24 cellular contexts compared by ENCODE assay signal in the genomic region with DNA sequence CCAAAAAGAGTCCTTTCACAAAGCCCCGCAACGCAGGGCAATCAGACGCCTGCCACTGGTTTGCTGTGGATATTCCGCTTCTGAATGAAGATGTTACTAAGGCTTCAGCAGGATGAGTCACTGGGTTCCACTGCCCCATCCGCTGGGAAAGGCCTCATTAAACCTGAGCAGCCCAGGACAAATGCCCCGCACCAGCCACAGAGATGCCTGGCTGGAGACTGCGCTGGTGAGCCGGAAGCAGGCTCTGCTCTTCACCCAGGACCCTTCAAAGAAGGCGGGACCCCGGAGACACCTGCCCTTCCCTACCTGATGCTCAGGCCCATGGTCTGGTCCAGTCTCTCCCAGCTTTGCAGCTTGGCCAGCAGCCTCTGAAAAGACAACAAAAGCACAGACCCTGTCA. TPM values are rescaled to one million over a fixed set of nuclear protein-coding genes. Genes with fewer than 3 reads are reported as not detected.
DNase-seq lines count a peak whose midpoint lies in the region; ATAC-seq and TF ChIP-seq lines count a peak whose summit lies in the region.
"Had no signal": no experiment of that assay in that cellular context is flagged by ENCODE, and none has a peak within 500 bp of the region (broad histone marks: within the 10 kb centered on the region; RNA-seq: fewer than 3 reads in every experiment).

No MANE protein-coding gene starts in this region.

- POLR2A ChIA-PET in PC-3 (lab: Charles Lee; ENCODE audit: unreplicated experiment): no interaction called here

- no peaks in the 10 kb centered on the region for H3K9me2 ChIP-seq in PC-3 (replicated peaks; ENCODE audit: low read length)

- H3K27me3 Mint-ChIP-seq in chondrocyte (ENCODE audit: low read depth): no peaks in the 10 kb centered on the region
- H3K27me3 Mint-ChIP-seq: B cell had no signal

- H3K36me3 ChIP-seq in PC-3 (ENCODE audit: low read depth, low read length) (peaks cover 37% of the 10 kb centered on the region), spleen (peaks cover 0 to 97% (median 78%) of the 10 kb centered on the region in 6 donors)

- H3K4me3 ChIP-seq in PC-3 (ENCODE audit: low read length) (no peak overlapping the region), spleen (no peak overlapping the region)
- H3K4me3 ChIP-seq: K562, SK-N-MC had no signal

- H4K20me1 ChIP-seq in PC-3 (ENCODE audit: low read length): no peaks in the 10 kb centered on the region

- CTCF ChIA-PET in PC-3 (lab: Charles Lee): no interaction called here

- H3K79me2 ChIP-seq in PC-3 (ENCODE audit: low read length): no peaks in the 10 kb centered on the region

- H3K9me3 ChIP-seq in PC-3 (ENCODE audit: low read length) (no peaks in the 10 kb centered on the region), spleen (no peaks in the 10 kb centered on the region)
- H3K9me3 ChIP-seq: Caco-2 had no signal

- H3K36me3 Mint-ChIP-seq in chondrocyte (ENCODE audit: low read depth): peaks cover 48% of the 10 kb centered on the region

- no peak for TF ChIP-seq POLR2A in spleen (IDR thresholded peaks at IDR 0.05)

- no TSS peak for BruUV-seq in PC-3 (replicated peaks; lab: Mats Ljungman, UMichigan)

- H3F3A ChIP-seq in PC-3 (ENCODE audit: low read length, unreplicated experiment): no peaks in the 10 kb centered on the region

- H2AFZ ChIP-seq in PC-3 (ENCODE audit: low read length): no peak overlapping the region

- no peaks in the 10 kb centered on the region for H3K9me3 Mint-ChIP-seq in chondrocyte (ENCODE audit: low read depth)
- H3K9me3 Mint-ChIP-seq: CD8-positive, alpha-beta T cell had no signal

- no peaks in the 10 kb centered on the region for H3K27me3 ChIP-seq in PC-3 (ENCODE audit: low read length)
- no peaks in the 10 kb centered on the region for H3K27me3 ChIP-seq in spleen (replicated peaks in 1 of 7)

- no peak overlapping the region for H3K4me2 ChIP-seq in PC-3 (ENCODE audit: low read length)

- ATAC-seq in PC-3 (peak; percentile 79), GM21367 (IDR thresholded peaks at IDR 0.05; ENCODE audit: unreplicated experiment) (no peak)
- ATAC-seq: CD8-positive, alpha-beta T cell; HepG2; K562 had no signal

- intact Hi-C loops in PC-3 (cut with micrococcal nuclease) (no loop called here), spleen (cut with DNase I; ENCODE audit: low total_unique reads) (no loop called here)

- no peak for TF ChIP-seq CTCF in PC-3 (conservative IDR thresholded peaks at IDR 0.05; ENCODE audit: low read depth, low read length)
- TF ChIP-seq CTCF in chondrocyte (IDR thresholded peaks at IDR 0.05): no peak
- no peak for TF ChIP-seq CTCF in spleen (IDR thresholded peaks at IDR 0.05 in 8 of 11, conservative IDR thresholded peaks at IDR 0.05 in 3 of 11)

- DNase-seq in ELR (ENCODE audit: low read depth): peak; percentile 42
- DNase-seq in PC-3: peak; percentile 22
- peak; percentile 74 for DNase-seq in chondrocyte (ENCODE audit: low spot score)
- peak; percentile 41 for DNase-seq in spleen
- no peak for DNase-seq in SHP77 treated with DMSO at 0.1 percent for 48 hours (lab: John Stamatoyannopoulos, UW)
- no peak for DNase-seq in AG08395 (ENCODE audit: low spot score)
- DNase-seq: Caco-2; CD8-positive, alpha-beta T cell; EL; GF-D8; Kasumi-1; NCI-H1092 treated with DMSO at 0.1 percent for 48 hours; NCI-H1436; NCI-H187; NCI-H2171 treated with DMSO at 0.1 percent for 48 hours; NCI-H524; NCI-H774; SIG-M5 had no signal

- no peak overlapping the region for H3K9ac ChIP-seq in PC-3 (ENCODE audit: low read length)

- no peak overlapping the region for H3K27ac Mint-ChIP-seq in chondrocyte (ENCODE audit: unreplicated experiment)
- H3K27ac Mint-ChIP-seq: B cell; CD8-positive, alpha-beta T cell had no signal

- H3K27ac ChIP-seq in PC-3 (ENCODE audit: low read length) (no peak overlapping the region), spleen (no peak overlapping the region)
- H3K27ac ChIP-seq: C4-2B, SK-N-MC had no signal

- no peak overlapping the region for H3K4me3 Mint-ChIP-seq in chondrocyte (ENCODE audit: unreplicated experiment)
- H3K4me3 Mint-ChIP-seq: B cell; CD8-positive, alpha-beta T cell had no signal

- H3K4me1 Mint-ChIP-seq in chondrocyte (ENCODE audit: low read depth): no peaks in the 10 kb centered on the region

- H3K4me1 ChIP-seq in PC-3 (ENCODE audit: insufficient read depth, low read length): no peaks in the 10 kb centered on the region
- H3K4me1 ChIP-seq in spleen: peaks cover 0 to 10% (median 0%) of the 10 kb centered on the region in 6 donors
- H3K4me1 ChIP-seq: Caco-2 had no signal

- 95 to 97% (median 96%) methylated on average over 5 to 10 of the region's 10 CpGs for WGBS in spleen, 5 donors

RNA-seq across cellular contexts. Expression of a gene that starts 19.8 kb away (rescaled TPM):
- total RNA-seq in PC-3 (2014; rRNA removed) (88.4 and 146 TPM in 2 replicates), chondrocyte (22.7 to 31.0 TPM (median 23.8 TPM) in 3 replicates), spleen (100 to 1,000 TPM in 1 of 7 donors, 10 to 100 TPM in 6; 47.3 to 104 (median 62.0) TPM)
- 100 to 1,000 TPM in 1 of 3 donors, 10 to 100 TPM in 2; 48.8 to 118 (median 75.0) TPM for polyA plus RNA-seq in spleen

RNA-seq across cellular contexts. Expression of a gene that starts 29.1 kb away (rescaled TPM):
- 42.6 and 42.9 TPM in 2 replicates for total RNA-seq in PC-3 (2014; rRNA removed)
- 17.7 to 19.8 TPM (median 17.8 TPM) in 3 replicates for total RNA-seq in chondrocyte
- 10 to 100 TPM; 19.0 to 24.7 (median 23.3) TPM for total RNA-seq in spleen
- polyA plus RNA-seq in spleen: 10 to 100 TPM; 24.1 to 35.8 (median 27.2) TPM

RNA-seq across cellular contexts. Expression of a gene that starts 29.1 kb away (rescaled TPM):
- total RNA-seq in PC-3 (2014; rRNA removed): 58.5 and 59.3 TPM in 2 replicates
- total RNA-seq in chondrocyte: 9.5 to 15.2 TPM (median 10.0 TPM) in 3 replicates
- total RNA-seq in spleen: 10 to 100 TPM; 13.7 to 29.4 (median 20.4) TPM
- 10 to 100 TPM; 38.2 to 69.3 (median 42.4) TPM for polyA plus RNA-seq in spleen

Comparison
In these comparisons a context has a peak if more than half of its experiments do, and no peak if none do; other contexts are left out.
1. DNase-seq: peak in ELR (single experiment), PC-3 (single experiment), chondrocyte (single experiment) and spleen (single experiment); none in SHP77 treated with DMSO at 0.1 percent for 48 hours (single experiment) and AG08395 (single experiment).